In the genomic region with DNA sequence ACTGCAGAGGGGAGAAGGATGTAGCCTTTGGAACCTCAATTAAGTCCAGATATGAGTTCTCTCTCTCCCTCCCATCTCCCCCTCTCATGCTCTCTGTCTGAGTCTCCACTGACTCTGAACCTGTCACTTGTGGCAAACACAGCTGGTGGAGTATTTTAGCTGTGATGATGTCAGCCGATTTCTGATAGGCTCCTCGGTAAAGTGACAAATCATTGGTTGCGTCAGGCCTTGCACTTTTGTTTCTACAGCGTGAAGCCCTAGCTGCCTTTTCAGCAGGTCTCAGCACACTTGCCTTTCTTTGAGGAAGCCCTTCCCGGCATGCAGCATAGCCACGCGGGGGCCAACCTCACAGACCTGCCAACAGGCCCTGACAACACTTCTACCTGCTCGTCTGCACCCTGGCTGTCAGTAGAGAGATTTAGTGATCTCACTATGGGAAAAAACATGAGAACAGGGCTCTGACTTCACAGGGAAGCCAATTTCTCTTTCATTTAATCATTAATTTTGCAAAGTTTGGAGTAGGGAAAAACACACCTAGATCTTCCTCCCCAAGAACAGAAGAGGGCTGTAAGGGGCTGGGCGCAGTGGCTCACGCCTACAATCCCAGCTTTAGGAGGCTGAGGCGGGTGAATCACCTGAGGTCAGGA, we compare ENCODE assay signal across 8 cellular contexts.
DNase-seq lines count a peak whose midpoint lies in the region; ATAC-seq and TF ChIP-seq lines count a peak whose summit lies in the region.

No MANE protein-coding gene starts in this region.

- peak; percentile 68 for ATAC-seq in HG03097 (IDR thresholded peaks at IDR 0.05; ENCODE audit: low FRiP score, unreplicated experiment)

- H3K27ac Mint-ChIP-seq in type B pancreatic cell, result peak overlapping the region; percentile 85

- no peak overlapping the region for H3K4me3 ChIP-seq in foreskin fibroblast (ENCODE audit: low read depth in 1 of 2, low read length in 2 of 2)

- TF ChIP-seq CTCF in foreskin fibroblast (IDR thresholded peaks at IDR 0.05; ENCODE audit: low read depth, low read length) (no peak), type B pancreatic cell (conservative IDR thresholded peaks at IDR 0.05) (no peak)

- H3K27me3 Mint-ChIP-seq in type B pancreatic cell, result no peaks in the 10 kb centered on the region

- H3K9me3 Mint-ChIP-seq in type B pancreatic cell, result no peaks in the 10 kb centered on the region

- DNase-seq in SKM-1 treated with dmso at 0.1 percent for 144 hours (lab: John Stamatoyannopoulos, UW; ENCODE audit: unreplicated experiment) (peak; percentile 56), SKM-1 (lab: John Stamatoyannopoulos, UW; ENCODE audit: unreplicated experiment) (no peak), foreskin fibroblast (peak; percentile 90 to 95), pons (ENCODE audit: low spot score) (peak; percentile 90), type B pancreatic cell (ENCODE audit: extremely low spot score, unreplicated experiment) (no peak)
- peak; percentile 88 for DNase-seq in NK-92 treated with Interleukin-12 subunit alpha and Interleukin-12 subunit beta, amount 100 ng/mL, for 24 hours (lab: John Stamatoyannopoulos, UW)
- DNase-seq in activated T-cell treated with anti-CD3 and anti-CD28 coated beads, Interleukin-2, amount 50 U/mL, for 1 hour, result peak; percentile 74

- peaks cover 16% of the 10 kb centered on the region for H3K36me3 Mint-ChIP-seq in type B pancreatic cell

- peaks cover 28% of the 10 kb centered on the region for H3K4me1 Mint-ChIP-seq in type B pancreatic cell (ENCODE audit: unreplicated experiment)

- H3K4me3 Mint-ChIP-seq in type B pancreatic cell, result peak overlapping the region; percentile 42

Comparison
In these comparisons a context has a peak if more than half of its experiments do, and no peak if none do; other contexts are left out.
1. DNase-seq: peak in SKM-1 treated with dmso at 0.1 percent for 144 hours (single experiment), NK-92 treated with Interleukin-12 subunit alpha and Interleukin-12 subunit beta, amount 100 ng/mL, for 24 hours (single experiment), activated T-cell treated with anti-CD3 and anti-CD28 coated beads, Interleukin-2, amount 50 U/mL, for 1 hour (single experiment), foreskin fibroblast (2 of 2) and pons (single experiment); none in SKM-1 (single experiment) and type B pancreatic cell (single experiment).